In the genomic region with DNA sequence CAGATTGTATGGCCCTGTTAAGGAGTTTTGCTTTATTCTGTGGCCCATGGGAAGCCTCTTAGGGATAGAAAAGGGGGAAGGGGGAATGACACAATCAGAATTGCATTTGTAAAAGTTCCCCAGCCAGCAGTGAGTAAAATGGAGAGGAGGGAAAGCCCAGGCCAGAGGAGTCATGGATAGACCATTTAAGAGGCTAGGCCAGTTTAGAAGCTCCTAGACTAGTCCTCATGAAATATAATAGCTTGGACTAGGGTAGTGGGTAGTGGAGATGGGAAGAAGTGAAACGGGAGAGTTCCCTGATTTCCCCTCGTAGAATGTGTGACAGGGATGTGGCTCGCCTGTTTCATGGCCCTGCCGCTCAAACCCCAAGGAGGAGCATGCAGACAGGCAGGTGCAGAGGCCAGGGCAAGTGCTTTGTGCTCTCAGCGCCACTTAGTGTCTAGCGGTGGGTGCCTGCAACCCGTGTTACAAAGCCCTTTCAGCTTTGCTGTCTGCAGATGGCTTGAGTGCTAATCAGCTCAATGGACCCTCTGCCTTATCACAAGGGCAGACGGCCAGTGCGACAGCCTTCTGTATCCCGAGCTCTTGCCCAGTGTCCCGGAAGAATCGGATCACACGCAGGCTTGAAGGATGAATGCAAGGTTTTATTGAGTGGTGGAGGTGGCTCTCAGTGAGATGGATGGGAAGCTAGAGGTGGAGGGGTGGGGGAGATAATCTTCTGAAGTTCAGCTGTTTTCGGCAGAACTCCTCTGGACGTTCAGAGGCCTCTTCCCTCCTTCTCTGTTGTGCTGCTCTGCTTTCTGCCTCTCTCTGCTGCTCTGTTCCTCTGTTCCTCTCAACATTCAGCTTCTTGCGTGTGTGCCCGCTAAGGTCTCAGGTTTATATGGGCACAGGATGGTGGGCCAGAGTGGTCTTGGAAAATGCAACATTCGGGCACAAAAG, we compare ENCODE assay signal across 1 cellular context.
TF ChIP-seq lines count a peak whose summit lies in the region.

No MANE protein-coding gene starts in this region.

TF ChIP-seq in HepG2, 621 proteins besides CTCF, POLR2A, EP300 and RAD21 (continued from another document and continues in another):
- TF ChIP-seq, protein P1, sequence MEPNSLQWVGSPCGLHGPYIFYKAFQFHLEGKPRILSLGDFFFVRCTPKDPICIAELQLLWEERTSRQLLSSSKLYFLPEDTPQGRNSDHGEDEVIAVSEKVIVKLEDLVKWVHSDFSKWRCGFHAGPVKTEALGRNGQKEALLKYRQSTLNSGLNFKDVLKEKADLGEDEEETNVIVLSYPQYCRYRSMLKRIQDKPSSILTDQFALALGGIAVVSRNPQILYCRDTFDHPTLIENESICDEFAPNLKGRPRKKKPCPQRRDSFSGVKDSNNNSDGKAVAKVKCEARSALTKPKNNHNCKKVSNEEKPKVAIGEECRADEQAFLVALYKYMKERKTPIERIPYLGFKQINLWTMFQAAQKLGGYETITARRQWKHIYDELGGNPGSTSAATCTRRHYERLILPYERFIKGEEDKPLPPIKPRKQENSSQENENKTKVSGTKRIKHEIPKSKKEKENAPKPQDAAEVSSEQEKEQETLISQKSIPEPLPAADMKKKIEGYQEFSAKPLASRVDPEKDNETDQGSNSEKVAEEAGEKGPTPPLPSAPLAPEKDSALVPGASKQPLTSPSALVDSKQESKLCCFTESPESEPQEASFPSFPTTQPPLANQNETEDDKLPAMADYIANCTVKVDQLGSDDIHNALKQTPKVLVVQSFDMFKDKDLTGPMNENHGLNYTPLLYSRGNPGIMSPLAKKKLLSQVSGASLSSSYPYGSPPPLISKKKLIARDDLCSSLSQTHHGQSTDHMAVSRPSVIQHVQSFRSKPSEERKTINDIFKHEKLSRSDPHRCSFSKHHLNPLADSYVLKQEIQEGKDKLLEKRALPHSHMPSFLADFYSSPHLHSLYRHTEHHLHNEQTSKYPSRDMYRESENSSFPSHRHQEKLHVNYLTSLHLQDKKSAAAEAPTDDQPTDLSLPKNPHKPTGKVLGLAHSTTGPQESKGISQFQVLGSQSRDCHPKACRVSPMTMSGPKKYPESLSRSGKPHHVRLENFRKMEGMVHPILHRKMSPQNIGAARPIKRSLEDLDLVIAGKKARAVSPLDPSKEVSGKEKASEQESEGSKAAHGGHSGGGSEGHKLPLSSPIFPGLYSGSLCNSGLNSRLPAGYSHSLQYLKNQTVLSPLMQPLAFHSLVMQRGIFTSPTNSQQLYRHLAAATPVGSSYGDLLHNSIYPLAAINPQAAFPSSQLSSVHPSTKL (CRISPR knock-in tag; IDR thresholded peaks at IDR 0.05), result peak; percentile 36; the same call in 1 of the 2 replicates
- TF ChIP-seq, protein P2, sequence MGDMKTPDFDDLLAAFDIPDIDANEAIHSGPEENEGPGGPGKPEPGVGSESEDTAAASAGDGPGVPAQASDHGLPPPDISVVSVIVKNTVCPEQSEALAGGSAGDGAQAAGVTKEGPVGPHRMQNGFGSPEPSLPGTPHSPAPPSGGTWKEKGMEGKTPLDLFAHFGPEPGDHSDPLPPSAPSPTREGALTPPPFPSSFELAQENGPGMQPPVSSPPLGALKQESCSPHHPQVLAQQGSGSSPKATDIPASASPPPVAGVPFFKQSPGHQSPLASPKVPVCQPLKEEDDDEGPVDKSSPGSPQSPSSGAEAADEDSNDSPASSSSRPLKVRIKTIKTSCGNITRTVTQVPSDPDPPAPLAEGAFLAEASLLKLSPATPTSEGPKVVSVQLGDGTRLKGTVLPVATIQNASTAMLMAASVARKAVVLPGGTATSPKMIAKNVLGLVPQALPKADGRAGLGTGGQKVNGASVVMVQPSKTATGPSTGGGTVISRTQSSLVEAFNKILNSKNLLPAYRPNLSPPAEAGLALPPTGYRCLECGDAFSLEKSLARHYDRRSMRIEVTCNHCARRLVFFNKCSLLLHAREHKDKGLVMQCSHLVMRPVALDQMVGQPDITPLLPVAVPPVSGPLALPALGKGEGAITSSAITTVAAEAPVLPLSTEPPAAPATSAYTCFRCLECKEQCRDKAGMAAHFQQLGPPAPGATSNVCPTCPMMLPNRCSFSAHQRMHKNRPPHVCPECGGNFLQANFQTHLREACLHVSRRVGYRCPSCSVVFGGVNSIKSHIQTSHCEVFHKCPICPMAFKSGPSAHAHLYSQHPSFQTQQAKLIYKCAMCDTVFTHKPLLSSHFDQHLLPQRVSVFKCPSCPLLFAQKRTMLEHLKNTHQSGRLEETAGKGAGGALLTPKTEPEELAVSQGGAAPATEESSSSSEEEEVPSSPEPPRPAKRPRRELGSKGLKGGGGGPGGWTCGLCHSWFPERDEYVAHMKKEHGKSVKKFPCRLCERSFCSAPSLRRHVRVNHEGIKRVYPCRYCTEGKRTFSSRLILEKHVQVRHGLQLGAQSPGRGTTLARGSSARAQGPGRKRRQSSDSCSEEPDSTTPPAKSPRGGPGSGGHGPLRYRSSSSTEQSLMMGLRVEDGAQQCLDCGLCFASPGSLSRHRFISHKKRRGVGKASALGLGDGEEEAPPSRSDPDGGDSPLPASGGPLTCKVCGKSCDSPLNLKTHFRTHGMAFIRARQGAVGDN (CRISPR knock-in tag; IDR thresholded peaks at IDR 0.05), result peak; percentile 53
- TF ChIP-seq, protein P3, sequence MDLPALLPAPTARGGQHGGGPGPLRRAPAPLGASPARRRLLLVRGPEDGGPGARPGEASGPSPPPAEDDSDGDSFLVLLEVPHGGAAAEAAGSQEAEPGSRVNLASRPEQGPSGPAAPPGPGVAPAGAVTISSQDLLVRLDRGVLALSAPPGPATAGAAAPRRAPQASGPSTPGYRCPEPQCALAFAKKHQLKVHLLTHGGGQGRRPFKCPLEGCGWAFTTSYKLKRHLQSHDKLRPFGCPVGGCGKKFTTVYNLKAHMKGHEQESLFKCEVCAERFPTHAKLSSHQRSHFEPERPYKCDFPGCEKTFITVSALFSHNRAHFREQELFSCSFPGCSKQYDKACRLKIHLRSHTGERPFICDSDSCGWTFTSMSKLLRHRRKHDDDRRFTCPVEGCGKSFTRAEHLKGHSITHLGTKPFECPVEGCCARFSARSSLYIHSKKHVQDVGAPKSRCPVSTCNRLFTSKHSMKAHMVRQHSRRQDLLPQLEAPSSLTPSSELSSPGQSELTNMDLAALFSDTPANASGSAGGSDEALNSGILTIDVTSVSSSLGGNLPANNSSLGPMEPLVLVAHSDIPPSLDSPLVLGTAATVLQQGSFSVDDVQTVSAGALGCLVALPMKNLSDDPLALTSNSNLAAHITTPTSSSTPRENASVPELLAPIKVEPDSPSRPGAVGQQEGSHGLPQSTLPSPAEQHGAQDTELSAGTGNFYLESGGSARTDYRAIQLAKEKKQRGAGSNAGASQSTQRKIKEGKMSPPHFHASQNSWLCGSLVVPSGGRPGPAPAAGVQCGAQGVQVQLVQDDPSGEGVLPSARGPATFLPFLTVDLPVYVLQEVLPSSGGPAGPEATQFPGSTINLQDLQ (CRISPR knock-in tag; IDR thresholded peaks at IDR 0.05), result no peak
- TF ChIP-seq, protein P4, sequence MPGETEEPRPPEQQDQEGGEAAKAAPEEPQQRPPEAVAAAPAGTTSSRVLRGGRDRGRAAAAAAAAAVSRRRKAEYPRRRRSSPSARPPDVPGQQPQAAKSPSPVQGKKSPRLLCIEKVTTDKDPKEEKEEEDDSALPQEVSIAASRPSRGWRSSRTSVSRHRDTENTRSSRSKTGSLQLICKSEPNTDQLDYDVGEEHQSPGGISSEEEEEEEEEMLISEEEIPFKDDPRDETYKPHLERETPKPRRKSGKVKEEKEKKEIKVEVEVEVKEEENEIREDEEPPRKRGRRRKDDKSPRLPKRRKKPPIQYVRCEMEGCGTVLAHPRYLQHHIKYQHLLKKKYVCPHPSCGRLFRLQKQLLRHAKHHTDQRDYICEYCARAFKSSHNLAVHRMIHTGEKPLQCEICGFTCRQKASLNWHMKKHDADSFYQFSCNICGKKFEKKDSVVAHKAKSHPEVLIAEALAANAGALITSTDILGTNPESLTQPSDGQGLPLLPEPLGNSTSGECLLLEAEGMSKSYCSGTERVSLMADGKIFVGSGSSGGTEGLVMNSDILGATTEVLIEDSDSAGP (CRISPR knock-in tag; IDR thresholded peaks at IDR 0.05; ENCODE audit: borderline replicate concordance), result peak; percentile 67
- TF ChIP-seq FOXA3 (CRISPR knock-in tag; IDR thresholded peaks at IDR 0.05), result peak; percentile 50
- TF ChIP-seq, protein P5, sequence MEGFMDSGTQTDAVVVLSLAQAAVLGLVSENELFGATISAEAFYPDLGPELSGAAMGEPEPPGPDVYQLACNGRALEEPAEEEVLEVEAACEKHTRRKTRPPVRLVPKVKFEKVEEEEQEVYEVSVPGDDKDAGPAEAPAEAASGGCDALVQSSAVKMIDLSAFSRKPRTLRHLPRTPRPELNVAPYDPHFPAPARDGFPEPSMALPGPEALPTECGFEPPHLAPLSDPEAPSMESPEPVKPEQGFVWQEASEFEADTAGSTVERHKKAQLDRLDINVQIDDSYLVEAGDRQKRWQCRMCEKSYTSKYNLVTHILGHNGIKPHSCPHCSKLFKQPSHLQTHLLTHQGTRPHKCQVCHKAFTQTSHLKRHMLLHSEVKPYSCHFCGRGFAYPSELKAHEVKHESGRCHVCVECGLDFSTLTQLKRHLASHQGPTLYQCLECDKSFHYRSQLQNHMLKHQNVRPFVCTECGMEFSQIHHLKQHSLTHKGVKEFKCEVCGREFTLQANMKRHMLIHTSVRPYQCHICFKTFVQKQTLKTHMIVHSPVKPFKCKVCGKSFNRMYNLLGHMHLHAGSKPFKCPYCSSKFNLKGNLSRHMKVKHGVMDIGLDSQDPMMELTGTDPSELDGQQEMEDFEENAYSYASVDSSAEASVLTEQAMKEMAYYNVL (CRISPR knock-in tag; IDR thresholded peaks at IDR 0.05; ENCODE audit: borderline replicate concordance), result 0 out of 2 replicates have a peak, but pooled peaks have one; percentile 20
- peak; percentile 33; the same call in 1 of the 2 replicates for TF ChIP-seq MXD4 (CRISPR knock-in tag; IDR thresholded peaks at IDR 0.05)
- 0 out of 2 replicates have a peak, but pooled peaks have one; percentile 27 for TF ChIP-seq ZNF792 (CRISPR knock-in tag; IDR thresholded peaks at IDR 0.05)
- peak; percentile 42 for TF ChIP-seq SMC3 (IDR thresholded peaks at IDR 0.05; ENCODE audit: low read length)
- TF ChIP-seq, protein P6, sequence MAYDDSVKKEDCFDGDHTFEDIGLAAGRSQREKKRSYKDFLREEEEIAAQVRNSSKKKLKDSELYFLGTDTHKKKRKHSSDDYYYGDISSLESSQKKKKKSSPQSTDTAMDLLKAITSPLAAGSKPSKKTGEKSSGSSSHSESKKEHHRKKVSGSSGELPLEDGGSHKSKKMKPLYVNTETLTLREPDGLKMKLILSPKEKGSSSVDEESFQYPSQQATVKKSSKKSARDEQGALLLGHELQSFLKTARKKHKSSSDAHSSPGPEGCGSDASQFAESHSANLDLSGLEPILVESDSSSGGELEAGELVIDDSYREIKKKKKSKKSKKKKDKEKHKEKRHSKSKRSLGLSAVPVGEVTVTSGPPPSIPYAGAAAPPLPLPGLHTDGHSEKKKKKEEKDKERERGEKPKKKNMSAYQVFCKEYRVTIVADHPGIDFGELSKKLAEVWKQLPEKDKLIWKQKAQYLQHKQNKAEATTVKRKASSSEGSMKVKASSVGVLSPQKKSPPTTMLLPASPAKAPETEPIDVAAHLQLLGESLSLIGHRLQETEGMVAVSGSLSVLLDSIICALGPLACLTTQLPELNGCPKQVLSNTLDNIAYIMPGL (CRISPR knock-in tag; IDR thresholded peaks at IDR 0.05; ENCODE audit: borderline replicate concordance in 1 of 2, low read depth in 1 of 2), result peak; percentile 51 to 73; a peak in 3 of 4 replicates
- peak; percentile 46; the same call in 1 of the 2 replicates for TF ChIP-seq ZNF292 (CRISPR knock-in tag; IDR thresholded peaks at IDR 0.05; ENCODE audit: borderline replicate concordance, low read depth)
- TF ChIP-seq, protein P7, sequence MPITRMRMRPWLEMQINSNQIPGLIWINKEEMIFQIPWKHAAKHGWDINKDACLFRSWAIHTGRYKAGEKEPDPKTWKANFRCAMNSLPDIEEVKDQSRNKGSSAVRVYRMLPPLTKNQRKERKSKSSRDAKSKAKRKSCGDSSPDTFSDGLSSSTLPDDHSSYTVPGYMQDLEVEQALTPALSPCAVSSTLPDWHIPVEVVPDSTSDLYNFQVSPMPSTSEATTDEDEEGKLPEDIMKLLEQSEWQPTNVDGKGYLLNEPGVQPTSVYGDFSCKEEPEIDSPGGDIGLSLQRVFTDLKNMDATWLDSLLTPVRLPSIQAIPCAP (CRISPR knock-in tag; IDR thresholded peaks at IDR 0.05; ENCODE audit: low read depth), result no peak
- peak; percentile 39; the same call in 1 of the 2 replicates for TF ChIP-seq KDM2A (CRISPR knock-in tag; IDR thresholded peaks at IDR 0.05; ENCODE audit: borderline replicate concordance, low read depth)
- TF ChIP-seq FOXA1 (IDR thresholded peaks at IDR 0.05), result no peak
- peak; percentile 58 for TF ChIP-seq FOXA1 (CRISPR knock-in tag; IDR thresholded peaks at IDR 0.05)
- TF ChIP-seq AHR (CRISPR knock-in tag; IDR thresholded peaks at IDR 0.05), result peak; percentile 44; the same call in 1 of the 2 replicates
- 0 out of 2 replicates have a peak, but pooled peaks have one; percentile 50 for TF ChIP-seq MIER2 (CRISPR knock-in tag; IDR thresholded peaks at IDR 0.05)
- 0 out of 2 replicates have a peak, but pooled peaks have one; percentile 38 for TF ChIP-seq ZNF331 (CRISPR knock-in tag; IDR thresholded peaks at IDR 0.05)
- no peak for TF ChIP-seq ZNF703 (CRISPR knock-in tag; IDR thresholded peaks at IDR 0.05; ENCODE audit: borderline replicate concordance)
- TF ChIP-seq NONO (IDR thresholded peaks at IDR 0.05), result no peak
- 0 out of 2 replicates have a peak, but pooled peaks have one; percentile 32 for TF ChIP-seq NONO (CRISPR knock-in tag; conservative IDR thresholded peaks at IDR 0.05)
- TF ChIP-seq MYC (CRISPR knock-in tag; IDR thresholded peaks at IDR 0.05; ENCODE audit: borderline replicate concordance), result peak; percentile 31; the same call in 1 of the 2 replicates
- 0 out of 2 replicates have a peak, but pooled peaks have one; percentile 28 for TF ChIP-seq POGZ (CRISPR knock-in tag; IDR thresholded peaks at IDR 0.05)
- TF ChIP-seq, protein P8, sequence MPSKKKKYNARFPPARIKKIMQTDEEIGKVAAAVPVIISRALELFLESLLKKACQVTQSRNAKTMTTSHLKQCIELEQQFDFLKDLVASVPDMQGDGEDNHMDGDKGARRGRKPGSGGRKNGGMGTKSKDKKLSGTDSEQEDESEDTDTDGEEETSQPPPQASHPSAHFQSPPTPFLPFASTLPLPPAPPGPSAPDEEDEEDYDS (CRISPR knock-in tag; IDR thresholded peaks at IDR 0.05), result peak; percentile 51; the same call in 1 of the 2 replicates
- peak; percentile 48; the same call in 1 of the 2 replicates for TF ChIP-seq MIER3 (CRISPR knock-in tag; IDR thresholded peaks at IDR 0.05; ENCODE audit: borderline replicate concordance)
- peak; percentile 53 for TF ChIP-seq SALL1 (CRISPR knock-in tag; IDR thresholded peaks at IDR 0.05)
- 0 out of 2 replicates have a peak, but pooled peaks have one; percentile 43 for TF ChIP-seq ZNF598 (CRISPR knock-in tag; IDR thresholded peaks at IDR 0.05; ENCODE audit: borderline replicate concordance)
- peak; percentile 35; the same call in 1 of the 2 replicates for TF ChIP-seq ELF3 (CRISPR knock-in tag; IDR thresholded peaks at IDR 0.05)
- TF ChIP-seq RXRB (CRISPR knock-in tag; IDR thresholded peaks at IDR 0.05; ENCODE audit: borderline replicate concordance), result peak; percentile 26; the same call in 1 of the 2 replicates
- no peak for TF ChIP-seq SOX6 (IDR thresholded peaks at IDR 0.05)
- peak; percentile 43; the same call in 1 of the 2 replicates for TF ChIP-seq SOX6 (CRISPR knock-in tag; IDR thresholded peaks at IDR 0.05)
- TF ChIP-seq REPIN1 (CRISPR knock-in tag; IDR thresholded peaks at IDR 0.05; ENCODE audit: borderline replicate concordance, low read depth), result peak; percentile 35; the same call in 1 of the 2 replicates
- TF ChIP-seq NFE2L1 (CRISPR knock-in tag; IDR thresholded peaks at IDR 0.05; ENCODE audit: borderline replicate concordance), result no peak
- 0 out of 2 replicates have a peak, but pooled peaks have one; percentile 20 for TF ChIP-seq GATAD2A (CRISPR knock-in tag; IDR thresholded peaks at IDR 0.05)
- TF ChIP-seq, protein P9, sequence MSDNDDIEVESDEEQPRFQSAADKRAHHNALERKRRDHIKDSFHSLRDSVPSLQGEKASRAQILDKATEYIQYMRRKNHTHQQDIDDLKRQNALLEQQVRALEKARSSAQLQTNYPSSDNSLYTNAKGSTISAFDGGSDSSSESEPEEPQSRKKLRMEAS (IDR thresholded peaks at IDR 0.05), result peak; percentile 44; the same call in 1 of the 2 replicates
